In genomic region chr17:69451416-69452394, GRCh38 we compare ENCODE assay signal across 1 cellular context.
TF ChIP-seq lines count a peak whose summit lies in the region.

No MANE protein-coding gene starts in this region.

TF ChIP-seq in H1, 55 proteins besides CTCF, POLR2A, EP300 and RAD21:
- TF ChIP-seq TBP (IDR thresholded peaks at IDR 0.05; ENCODE audit: low read depth, low read length) (no peak), RXRA (IDR thresholded peaks at IDR 0.05; ENCODE audit: insufficient read depth, low read depth, low read length) (no peak), FOSL1 (IDR thresholded peaks at IDR 0.05; ENCODE audit: insufficient read depth, low read depth, low read length) (no peak), TAF7 (optimal IDR thresholded peaks at IDR 0.05; ENCODE audit: borderline replicate concordance, low read depth, low read length) (no peak), SP1 (IDR thresholded peaks at IDR 0.05; ENCODE audit: low read depth, low read length) (no peak), SIX5 (IDR thresholded peaks at IDR 0.05; ENCODE audit: low read depth, low read length) (no peak), CTBP2 (IDR thresholded peaks at IDR 0.05; ENCODE audit: borderline replicate concordance, insufficient read depth, insufficient read length, low read length) (no peak), RNF2 (IDR thresholded peaks at IDR 0.05; ENCODE audit: borderline replicate concordance, low read depth, low read length, missing control alignments, poor library complexity, severe bottlenecking) (no peak), CBX8 (IDR thresholded peaks at IDR 0.05; ENCODE audit: borderline replicate concordance, low read depth, low read length) (no peak), SP4 (IDR thresholded peaks at IDR 0.05; ENCODE audit: low read length) (no peak)
- TF ChIP-seq, protein P1, sequence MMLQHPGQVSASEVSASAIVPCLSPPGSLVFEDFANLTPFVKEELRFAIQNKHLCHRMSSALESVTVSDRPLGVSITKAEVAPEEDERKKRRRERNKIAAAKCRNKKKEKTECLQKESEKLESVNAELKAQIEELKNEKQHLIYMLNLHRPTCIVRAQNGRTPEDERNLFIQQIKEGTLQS (IDR thresholded peaks at IDR 0.05; ENCODE audit: insufficient read depth, low read depth, low read length) = no peak
